Comparison of ENCODE assay signal across 23 cellular contexts in genomic region chr21:45283611-45284455, GRCh38. TPM values are rescaled to one million over a fixed set of nuclear protein-coding genes. Genes with fewer than 3 reads are reported as not detected.
DNase-seq lines count a peak whose midpoint lies in the region; ATAC-seq, FAIRE-seq and TF ChIP-seq lines count a peak whose summit lies in the region.
"Had no signal": no experiment of that assay in that cellular context is flagged by ENCODE, and none has a peak within 500 bp of the region (broad histone marks: within the 10 kb centered on the region; RNA-seq: fewer than 3 reads in every experiment).

No MANE protein-coding gene starts in this region.

- intact Hi-C loops in HepG2 (cut with micrococcal nuclease; ENCODE audit: unreplicated experiment) (no loop called here), sciatic nerve (cut with DNase I) (no loop called here)

- H3K56ac ChIP-seq in H9 (ENCODE audit: insufficient read length, low read depth, low read length), result no peak overlapping the region

- no peak overlapping the region for H4K5ac ChIP-seq in H9 (ENCODE audit: insufficient read length, low read depth, low read length)

- H3K27me3 ChIP-seq in BLaER1 (no peaks in the 10 kb centered on the region), H9 (ENCODE audit: insufficient read depth, low read length) (no peaks in the 10 kb centered on the region), HepG2 (ENCODE audit: control insufficient read depth in 1 of 2, insufficient read depth in 2 of 2, low read length in 2 of 2) (no peaks in the 10 kb centered on the region)
- H3K27me3 ChIP-seq: pancreas had no signal

- H4K8ac ChIP-seq in H9 (replicated peaks; ENCODE audit: insufficient read length, low read depth, low read length), result no peak overlapping the region

- H3K18ac ChIP-seq in H9 (ENCODE audit: insufficient read length, low read depth, low read length), result no peak overlapping the region

- CTCF ChIA-PET in HepG2 (lab: Yijun Ruan, JAX; ENCODE audit: low intra/inter-chr PET ratio, low total read pairs), result no interaction called here

- H3K79me1 ChIP-seq in H9 (ENCODE audit: insufficient read depth, low read depth, low read length, poor library complexity, severe bottlenecking), result no peaks in the 10 kb centered on the region

- no peaks in the 10 kb centered on the region for H3K9me3 ChIP-seq in BLaER1
- H3K9me3 ChIP-seq in H9 (ENCODE audit: control insufficient read depth, low read depth, low read length), result no peaks in the 10 kb centered on the region
- no peaks in the 10 kb centered on the region for H3K9me3 ChIP-seq in HepG2 (ENCODE audit: low read length)
- H3K9me3 ChIP-seq: pancreas, thoracic aorta had no signal

- peaks cover 4% of the 10 kb centered on the region for H3K23me2 ChIP-seq in H9 (ENCODE audit: insufficient read length, low read depth, low read length, poor library complexity, severe bottlenecking)

- ATAC-seq in HepG2 (no peak), sciatic nerve (no peak)
- ATAC-seq: activated naive CD4-positive, alpha-beta T cell treated with anti-CD3 and anti-CD28 coated beads, Interleukin-2, amount 50 U/mL, for 72 hours; GM12878; pancreas; stimulated activated effector memory CD8-positive, alpha-beta T cell treated with anti-CD3 and anti-CD28 coated beads, Interleukin-12 subunit alpha, Interleukin-12 subunit beta, amount 100 ng/mL, for 72 hours had no signal

- H3K36me3 ChIP-seq in BLaER1, result peaks cover 61% of the 10 kb centered on the region
- peaks cover 25 to 57% of the 10 kb centered on the region in 2 experiments; a peak in 4 of 5 replicates for H3K36me3 ChIP-seq in HepG2 (replicated peaks in 1 of 2; ENCODE audit: control insufficient read depth in 1 of 2, insufficient read depth in 2 of 2, low read length in 2 of 2)

- H3K27ac ChIP-seq in BLaER1 (peak overlapping the region; percentile 43; the same call in 1 of the 2 replicates), H9 (ENCODE audit: insufficient read length, low read depth, low read length) (no peak overlapping the region), HepG2 (ENCODE audit: extremely low read length, insufficient read depth, low read length) (no peak overlapping the region)
- H3K27ac ChIP-seq: HL-60, pancreas, thoracic aorta had no signal

- H2AFZ ChIP-seq in H9 (ENCODE audit: low read length) (no peak overlapping the region), HepG2 (ENCODE audit: low read length) (no peak overlapping the region)

- H2BK15ac ChIP-seq in H9 (ENCODE audit: low read depth, low read length), result no peak overlapping the region

- no peak overlapping the region for H3K14ac ChIP-seq in H9 (ENCODE audit: insufficient read depth, low read length)

- no CpG with 5 or more reads among the region's 36 CpGs for WGBS in H9 (ENCODE audit: extremely low coverage, insufficient read length, low lambda C conversion rate)
- WGBS in HepG2 (ENCODE audit: low lambda C conversion rate), result 96% methylated on average over 25 of the region's 36 CpGs

- H3K23ac ChIP-seq in H9 (ENCODE audit: insufficient read length, low read depth, low read length), result no peak overlapping the region

- H3K4ac ChIP-seq in H9 (ENCODE audit: low read depth, low read length), result no peak overlapping the region

- H3K4me3 Mint-ChIP-seq in H9, result no peak overlapping the region
- H3K4me3 Mint-ChIP-seq: stimulated activated effector memory CD8-positive, alpha-beta T cell treated with anti-CD3 and anti-CD28 coated beads, Interleukin-12 subunit alpha, Interleukin-12 subunit beta, amount 100 ng/mL, for 72 hours had no signal

- H3K9ac ChIP-seq in BLaER1 (0 out of 2 replicates have a peak overlapping the region, but pooled peaks have one; percentile 17), H9 (ENCODE audit: extremely low read depth, insufficient read length, low read length) (no peak overlapping the region), HepG2 (ENCODE audit: insufficient read depth, low read depth, low read length) (no peak overlapping the region)

- no peaks in the 10 kb centered on the region for H3K27me3 Mint-ChIP-seq in H9 (ENCODE audit: low read depth)
- H3K27me3 Mint-ChIP-seq: CD8-positive, alpha-beta memory T cell; IgD-negative memory B cell had no signal

- no peak overlapping the region for H2BK120ac ChIP-seq in H9 (ENCODE audit: low read depth, low read length, poor library complexity, severe bottlenecking)

- no peaks in the 10 kb centered on the region for H3K79me2 ChIP-seq in H9 (ENCODE audit: insufficient read depth, low read length)
- peaks cover 13% of the 10 kb centered on the region for H3K79me2 ChIP-seq in HepG2 (ENCODE audit: insufficient read depth, low read length)

- no peak overlapping the region for H4K91ac ChIP-seq in H9 (ENCODE audit: insufficient read length, low read depth, low read length)

- no peak overlapping the region for H3T11ph ChIP-seq in H9 (ENCODE audit: low read length)

- H3K36me3 Mint-ChIP-seq in H9 (ENCODE audit: insufficient read depth in 1 of 3, low read depth in 3 of 3), result peaks cover 38 to 64% (median 55%) of the 10 kb centered on the region in 3 experiments

- no peak overlapping the region for H2BK12ac ChIP-seq in H9 (ENCODE audit: insufficient read length, low read depth, low read length)

- no TSS peak for BruUV-seq in HepG2 (replicated peaks; lab: Mats Ljungman, UMichigan)

- DNase-seq in H9, result peak; percentile 16
- DNase-seq in HepG2 (ENCODE audit: low spot score), result no peak
- peak; percentile 57 for DNase-seq in sciatic nerve (ENCODE audit: low spot score)
- no peak for DNase-seq in DMS 273 (lab: John Stamatoyannopoulos, UW; ENCODE audit: unreplicated experiment)
- no peak for DNase-seq in OCI-M2 (lab: John Stamatoyannopoulos, UW; ENCODE audit: unreplicated experiment)
- DNase-seq in OCI-M1 (lab: John Stamatoyannopoulos, UW), result no peak
- DNase-seq: activated CD4-positive, alpha-beta T cell treated with anti-CD3 and anti-CD28 coated beads for 48 hours; effector memory CD4-positive, alpha-beta T cell; NCI-H1436; NCI-H2171; NCI-H69; SHP77; SW 1271 had no signal

- in situ Hi-C loops in HepG2 (cut with HindIII; ENCODE audit: extremely low pct_ligation_motif_present, low pct_unique_long_range_greater_than_20kb), result no loop called here

- H3K27ac Mint-ChIP-seq in H9, result no peak overlapping the region
- H3K27ac Mint-ChIP-seq: activated naive CD4-positive, alpha-beta T cell treated with anti-CD3 and anti-CD28 coated beads, Interleukin-2, amount 50 U/mL, for 72 hours; stimulated activated effector memory CD8-positive, alpha-beta T cell treated with anti-CD3 and anti-CD28 coated beads, Interleukin-12 subunit alpha, Interleukin-12 subunit beta, amount 100 ng/mL, for 72 hours had no signal

- FAIRE-seq in HepG2 (lab: Jason Lieb, UNC), result no peak
- FAIRE-seq: GM12878, GM19239, pancreas had no signal

- POLR2A ChIA-PET in HepG2 (lab: Yijun Ruan, JAX), result no interaction called here

- no peak for TF ChIP-seq RAD21 in HepG2 (CRISPR knock-in tag; IDR thresholded peaks at IDR 0.05)

- TF ChIP-seq CTCF in H9 (conservative IDR thresholded peaks at IDR 0.05), result no peak
- TF ChIP-seq CTCF in HepG2 (CRISPR knock-in tag; IDR thresholded peaks at IDR 0.05), result no peak

- H3K4me3 ChIP-seq in BLaER1 (no peak overlapping the region), HepG2 (replicated peaks in 1 of 3; ENCODE audit: insufficient read depth in 1 of 3, low read depth in 2 of 3, low read length in 3 of 3) (no peak overlapping the region)
- H3K4me3 ChIP-seq: GM12878, pancreas, thoracic aorta had no signal

- H2AK5ac ChIP-seq in H9 (ENCODE audit: insufficient read length, low read length), result no peak overlapping the region

- peaks cover 51% of the 10 kb centered on the region for H3K4me1 ChIP-seq in BLaER1
- H3K4me1 ChIP-seq in H9 (ENCODE audit: insufficient read depth, low read length), result no peaks in the 10 kb centered on the region
- H3K4me1 ChIP-seq in HepG2 (ENCODE audit: insufficient read depth, low read length), result peaks cover 8% of the 10 kb centered on the region

- TF ChIP-seq EP300 in HepG2 (IDR thresholded peaks at IDR 0.05; ENCODE audit: low read depth in 2 of 2, low read length in 2 of 2) (no peak), HepG2 (CRISPR knock-in tag; IDR thresholded peaks at IDR 0.05; ENCODE audit: borderline replicate concordance) (no peak)

- no peaks in the 10 kb centered on the region for H3K9me3 Mint-ChIP-seq in H9
- H3K9me3 Mint-ChIP-seq: activated naive CD4-positive, alpha-beta T cell treated with anti-CD3 and anti-CD28 coated beads, Interleukin-2, amount 50 U/mL, for 72 hours; IgD-negative memory B cell; stimulated activated effector memory CD8-positive, alpha-beta T cell treated with anti-CD3 and anti-CD28 coated beads, Interleukin-12 subunit alpha, Interleukin-12 subunit beta, amount 100 ng/mL, for 72 hours had no signal

- H2BK5ac ChIP-seq in H9 (ENCODE audit: insufficient read length, low read length), result no peak overlapping the region

- H3K4me2 ChIP-seq in BLaER1, result peak overlapping the region; percentile 65
- no peak overlapping the region for H3K4me2 ChIP-seq in H9 (ENCODE audit: insufficient read depth, insufficient read length, low read length)
- no peak overlapping the region for H3K4me2 ChIP-seq in HepG2 (ENCODE audit: low read depth, low read length)

- peaks cover 4 to 9% of the 10 kb centered on the region in 2 experiments for H3K4me1 Mint-ChIP-seq in H9

- H2BK20ac ChIP-seq in H9 (ENCODE audit: low read depth, low read length, poor library complexity, severe bottlenecking), result no peak overlapping the region

- no peak for TF ChIP-seq POLR2A in HepG2 (IDR thresholded peaks at IDR 0.05; ENCODE audit: insufficient read depth in 1 of 2, low read depth in 2 of 2, low read length in 2 of 2)

- H4K20me1 ChIP-seq in BLaER1 (peaks cover 64% of the 10 kb centered on the region), H9 (ENCODE audit: control insufficient read depth, insufficient read depth, insufficient read length) (no peaks in the 10 kb centered on the region), HepG2 (ENCODE audit: insufficient read depth, low read length) (no peaks in the 10 kb centered on the region)

RNA-seq across cellular contexts. Expression of gene POFUT2, which starts 3.9 kb away (rescaled TPM):
- total RNA-seq in H9 (2021) (32.1 and 34.8 TPM in 2 replicates), HepG2 (2016; rRNA removed; fragmentation: Illumina TruSeq; extraction: Trizol) (9.8 and 24.0 TPM in 2 replicates), sciatic nerve (44.2 TPM)
- total RNA-seq in HepG2 (2016; cell fraction: cytosol; rRNA removed; fragmentation: Illumina TruSeq; extraction: Trizol; ENCODE audit: low read depth), result 2.9 and 4.1 TPM in 2 replicates
- 8.5 and 20.1 TPM in 2 replicates for total RNA-seq in HepG2 (2016; cell fraction: insoluble cytoplasmic fraction; rRNA removed; fragmentation: Illumina TruSeq; extraction: Trizol)
- total RNA-seq in HepG2 (2016; cell fraction: membrane; rRNA removed; fragmentation: Illumina TruSeq; extraction: Trizol), result 7.7 and 7.9 TPM in 2 replicates
- total RNA-seq in HepG2 (2016; cell fraction: nucleus; rRNA removed; fragmentation: Illumina TruSeq; extraction: Trizol), result 29.0 and 30.4 TPM in 2 replicates
- 21.7 and 22.8 TPM in 2 replicates for polyA plus RNA-seq in HepG2 (2011; rRNA removed)
- polyA plus RNA-seq in HepG2 (2011; cell fraction: cytosol; rRNA removed), result 14.9 and 16.0 TPM in 2 replicates
- 67.0 and 84.3 TPM in 2 replicates for polyA plus RNA-seq in HepG2 (2011; cell fraction: nucleus; rRNA removed)
- 25.3 and 34.5 TPM in 2 replicates for polyA plus RNA-seq in HepG2 (2012)
- 3.3 and 3.7 TPM in 2 replicates for polyA plus RNA-seq in HepG2 (2016; cell fraction: cytosol; fragmentation: Illumina TruSeq; extraction: Trizol; ENCODE audit: low read depth)
- polyA plus RNA-seq in HepG2 (2016; cell fraction: insoluble cytoplasmic fraction; fragmentation: Illumina TruSeq; extraction: Trizol; ENCODE audit: low read depth), result 7.8 and 10.0 TPM in 2 replicates
- 6.3 and 6.9 TPM in 2 replicates for polyA plus RNA-seq in HepG2 (2016; cell fraction: membrane; fragmentation: Illumina TruSeq; extraction: Trizol; ENCODE audit: low read depth)
- 66.5 TPM in 2 replicates for polyA plus RNA-seq in HepG2 (2016; cell fraction: nucleus; fragmentation: Illumina TruSeq; extraction: Trizol; ENCODE audit: insufficient read depth, low read depth)
- 10.4 and 14.1 TPM in 2 replicates for polyA minus RNA-seq in HepG2 (2011; rRNA and poly(A)+ RNA removed; ENCODE audit: low replicate concordance)
- 8.6 and 9.1 TPM in 2 replicates for polyA minus RNA-seq in HepG2 (2011; cell fraction: cytosol; rRNA and poly(A)+ RNA removed)
- 22.9 and 23.1 TPM in 2 replicates for polyA minus RNA-seq in HepG2 (2011; cell fraction: nucleus; rRNA and poly(A)+ RNA removed)

Comparison
In these comparisons a context has a peak if more than half of its experiments do, and no peak if none do; other contexts are left out.
1. DNase-seq: peak in H9 (single experiment) and sciatic nerve (single experiment); none in HepG2 (single experiment), DMS 273 (single experiment), OCI-M2 (single experiment) and OCI-M1 (single experiment).